Comparison of ENCODE assay signal across 8 cellular contexts in genomic region chr15:81091889-81092558, GRCh38. TPM values are rescaled to one million over a fixed set of nuclear protein-coding genes. Genes with fewer than 3 reads are reported as not detected.
DNase-seq lines count a peak whose midpoint lies in the region; ATAC-seq and TF ChIP-seq lines count a peak whose summit lies in the region.
"Had no signal": no experiment of that assay in that cellular context is flagged by ENCODE, and none has a peak within 500 bp of the region (broad histone marks: within the 10 kb centered on the region; RNA-seq: fewer than 3 reads in every experiment).

No MANE protein-coding gene starts in this region.

- peaks cover 9% of the 10 kb centered on the region for H3K4me1 Mint-ChIP-seq in CD14-positive monocyte
- H3K4me1 Mint-ChIP-seq in CD8-positive, alpha-beta T cell (ENCODE audit: low read depth): no peaks in the 10 kb centered on the region

- CTCF ChIA-PET in CD8-positive, alpha-beta T cell (lab: Charles Lee): interaction anchor here (1.3 kb wide), 1 partner anchor 174 kb away, joined by 3 read pairs; no protein-coding TSS in a partner anchor

- peaks cover 10 to 23% (median 16%) of the 10 kb centered on the region in 3 donors for H3K27me3 Mint-ChIP-seq in CD14-positive monocyte (ENCODE audit: low read depth in 3 of 3)
- peaks cover 50% of the 10 kb centered on the region for H3K27me3 Mint-ChIP-seq in CD8-positive, alpha-beta T cell (ENCODE audit: low read depth)

- peak overlapping the region; percentile 2 to 78 (median 69) for H3K27ac ChIP-seq in heart right ventricle
- H3K27ac ChIP-seq in CD8-positive, alpha-beta T cell (ENCODE audit: low read depth, low read length): no peak overlapping the region

- peak overlapping the region in 4 of 10 donors; percentile 9 to 29 (median 19) for H3K4me3 ChIP-seq in heart right ventricle
- H3K4me3 ChIP-seq in CD8-positive, alpha-beta T cell (ENCODE audit: low read depth, low read length): no peak overlapping the region

- H3K4me1 ChIP-seq in heart right ventricle: peaks cover 3 to 38% (median 27%) of the 10 kb centered on the region in 9 donors
- H3K4me1 ChIP-seq in CD8-positive, alpha-beta T cell (ENCODE audit: insufficient read depth, low read length): no peaks in the 10 kb centered on the region

- DNase-seq in HPDE6-E6E7 (ENCODE audit: extremely low spot score): peak; percentile 49
- DNase-seq in SW480 (ENCODE audit: low spot score): peak; percentile 61
- peak in 1 of 2 donors; percentile 54 for DNase-seq in heart right ventricle
- DNase-seq in stromal cell of bone marrow (ENCODE audit: low read depth): peak; percentile 88
- no peak for DNase-seq in CD14-positive monocyte (ENCODE audit: low spot score)
- DNase-seq in CD8-positive, alpha-beta T cell: no peak
- DNase-seq: activated CD8-positive, alpha-beta memory T cell treated with anti-CD3 and anti-CD28 coated beads, Interleukin-2, amount 50 U/mL, for 4 hours had no signal

- no peaks in the 10 kb centered on the region for H3K36me3 Mint-ChIP-seq in CD14-positive monocyte
- no peaks in the 10 kb centered on the region for H3K36me3 Mint-ChIP-seq in CD8-positive, alpha-beta T cell

- intact Hi-C loops in heart right ventricle (cut with DNase I) (loop anchor here in 1 of 10 donors (10.0 kb wide), 1 partner anchor 87 kb away; the partner anchor contains the start of gene TLNRD1), CD14-positive monocyte (cut with micrococcal nuclease) (no loop called here)
- intact Hi-C loops in CD8-positive, alpha-beta T cell (cut with DNase I, micrococcal nuclease): no loop called here

- POLR2A ChIA-PET in CD8-positive, alpha-beta T cell (lab: Charles Lee): no interaction called here

- H3K27me3 ChIP-seq in heart right ventricle: no peaks in the 10 kb centered on the region
- H3K27me3 ChIP-seq in CD8-positive, alpha-beta T cell (ENCODE audit: insufficient read depth, low read length): no peaks in the 10 kb centered on the region

- H3K36me3 ChIP-seq in heart right ventricle: no peaks in the 10 kb centered on the region
- no peaks in the 10 kb centered on the region for H3K36me3 ChIP-seq in CD8-positive, alpha-beta T cell (ENCODE audit: insufficient read depth, low read length)

- peaks cover 0 to 2% (median 0%) of the 10 kb centered on the region in 7 donors for H3K9me3 Mint-ChIP-seq in CD14-positive monocyte
- no peaks in the 10 kb centered on the region for H3K9me3 Mint-ChIP-seq in CD8-positive, alpha-beta T cell

- 32% methylated on average over 13 of the region's 13 CpGs for WGBS in heart right ventricle, 2 donors

- TF ChIP-seq CTCF in heart right ventricle (IDR thresholded peaks at IDR 0.05) (no peak), CD14-positive monocyte (IDR thresholded peaks at IDR 0.05) (no peak)
- TF ChIP-seq CTCF in CD8-positive, alpha-beta T cell (IDR thresholded peaks at IDR 0.05): no peak

- H3K9me3 ChIP-seq in heart right ventricle: no peaks in the 10 kb centered on the region
- H3K9me3 ChIP-seq in CD8-positive, alpha-beta T cell (ENCODE audit: low read length): no peaks in the 10 kb centered on the region

- ATAC-seq in heart right ventricle (peak; percentile 66 to 96 (median 90)), GM21737 (IDR thresholded peaks at IDR 0.05; ENCODE audit: unreplicated experiment) (no peak)
- ATAC-seq in CD8-positive, alpha-beta T cell: no peak

- H3K27ac Mint-ChIP-seq in CD14-positive monocyte: no peak overlapping the region
- no peak overlapping the region for H3K27ac Mint-ChIP-seq in CD8-positive, alpha-beta T cell

- H3K4me3 Mint-ChIP-seq in CD14-positive monocyte: peak overlapping the region in 1 of 2 donors; percentile 43
- H3K4me3 Mint-ChIP-seq in CD8-positive, alpha-beta T cell: no peak overlapping the region

RNA-seq across cellular contexts. Expression of gene CFAP161, which starts 42.0 kb away (rescaled TPM):
- total RNA-seq in heart right ventricle: 1 to 10 TPM in 3 of 10 donors, under 1 TPM in 7; 0.28 to 1.2 (median 0.83) TPM
- polyA plus RNA-seq in heart right ventricle: under 1 TPM; 0.32 to 0.95 TPM
- not detected for polyA plus RNA-seq in CD14-positive monocyte
- total RNA-seq in CD8-positive, alpha-beta T cell: not detected

Comparison
In these comparisons a context has a peak if more than half of its experiments do, and no peak if none do; other contexts are left out.
1. DNase-seq: peak in HPDE6-E6E7 (single experiment), SW480 (single experiment) and stromal cell of bone marrow (single experiment); none in CD14-positive monocyte (single experiment) and CD8-positive, alpha-beta T cell (0 of 7).
2. ATAC-seq: peak in heart right ventricle (8 of 8); none in CD8-positive, alpha-beta T cell (single experiment) and GM21737 (single experiment).